ENCODE assay signal across 17 cellular contexts in the genomic region with DNA sequence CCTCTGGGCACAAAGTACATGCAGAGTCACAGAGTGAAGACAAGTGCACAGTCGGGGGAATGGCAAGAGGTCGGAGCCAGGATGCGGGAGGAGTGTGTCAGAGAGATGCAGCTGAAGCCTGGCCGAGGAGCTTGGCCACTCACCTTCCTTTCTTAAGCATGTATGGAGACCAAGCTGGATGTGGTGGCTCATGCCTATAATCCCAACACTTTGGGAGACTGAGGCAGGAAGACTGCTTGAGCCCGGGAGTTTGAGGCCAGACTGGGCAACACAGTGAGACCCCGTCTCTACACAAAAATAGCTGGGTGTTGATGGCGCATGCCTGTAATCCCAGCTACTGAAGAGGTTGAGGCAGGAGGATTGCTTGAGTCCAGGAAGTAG.
"Had no signal": no experiment of that assay in that cellular context is flagged by ENCODE, and none has a peak within 500 bp of the region (broad histone marks: within the 10 kb centered on the region; RNA-seq: fewer than 3 reads in every experiment).

No MANE protein-coding gene starts in this region.

- H3K4me1 ChIP-seq: body of pancreas had no signal

- H3K9me3 ChIP-seq: body of pancreas, thoracic aorta had no signal

- ATAC-seq: body of pancreas, T-helper 17 cell had no signal

- H3K27me3 ChIP-seq: body of pancreas, dorsolateral prefrontal cortex, foreskin keratinocyte had no signal

- FAIRE-seq: keratinocyte, small intestine had no signal

- H3K27ac Mint-ChIP-seq: activated CD4-positive, alpha-beta T cell treated with anti-CD3 and anti-CD28 coated beads for 36 hours; activated naive CD8-positive, alpha-beta T cell treated with anti-CD3 and anti-CD28 coated beads for 36 hours; T-helper 17 cell had no signal

- H3K4me3 Mint-ChIP-seq: activated CD4-positive, alpha-beta T cell treated with anti-CD3 and anti-CD28 coated beads for 36 hours; activated naive CD8-positive, alpha-beta T cell treated with anti-CD3 and anti-CD28 coated beads for 36 hours; natural killer cell; T-helper 17 cell had no signal

- H3K4me3 ChIP-seq: body of pancreas, dorsolateral prefrontal cortex, lung, thoracic aorta had no signal

- H3K36me3 Mint-ChIP-seq: activated naive CD8-positive, alpha-beta T cell treated with anti-CD3 and anti-CD28 coated beads for 36 hours; natural killer cell had no signal

- H3K27me3 Mint-ChIP-seq: activated naive CD8-positive, alpha-beta T cell treated with anti-CD3 and anti-CD28 coated beads for 36 hours had no signal

- H3K27ac ChIP-seq: body of pancreas, dorsolateral prefrontal cortex, foreskin keratinocyte, thoracic aorta had no signal

- H3K4me1 Mint-ChIP-seq: activated CD4-positive, alpha-beta T cell treated with anti-CD3 and anti-CD28 coated beads for 36 hours; activated naive CD8-positive, alpha-beta T cell treated with anti-CD3 and anti-CD28 coated beads for 36 hours had no signal

- H3K9me3 Mint-ChIP-seq: activated naive CD8-positive, alpha-beta T cell treated with anti-CD3 and anti-CD28 coated beads for 36 hours; natural killer cell had no signal

- DNase-seq: activated CD4-positive, alpha-beta T cell treated with anti-CD3 and anti-CD28 coated beads, Interleukin-2, amount 50 U/mL, for 48 hours; activated naive CD4-positive, alpha-beta T cell; activated naive CD8-positive, alpha-beta T cell treated with anti-CD3 and anti-CD28 coated beads for 36 hours; amygdala; dorsolateral prefrontal cortex; foreskin keratinocyte; glutamatergic neuron; hippocampal formation; natural killer cell; small intestine; stimulated activated CD4-positive, alpha-beta T cell treated with anti-CD3 and anti-CD28 coated beads, Interleukin-4, amount 100 ng/mL, for 1 hour; T-helper 17 cell had no signal
